Comparison of ENCODE assay signal across 16 cellular contexts in the genomic region with DNA sequence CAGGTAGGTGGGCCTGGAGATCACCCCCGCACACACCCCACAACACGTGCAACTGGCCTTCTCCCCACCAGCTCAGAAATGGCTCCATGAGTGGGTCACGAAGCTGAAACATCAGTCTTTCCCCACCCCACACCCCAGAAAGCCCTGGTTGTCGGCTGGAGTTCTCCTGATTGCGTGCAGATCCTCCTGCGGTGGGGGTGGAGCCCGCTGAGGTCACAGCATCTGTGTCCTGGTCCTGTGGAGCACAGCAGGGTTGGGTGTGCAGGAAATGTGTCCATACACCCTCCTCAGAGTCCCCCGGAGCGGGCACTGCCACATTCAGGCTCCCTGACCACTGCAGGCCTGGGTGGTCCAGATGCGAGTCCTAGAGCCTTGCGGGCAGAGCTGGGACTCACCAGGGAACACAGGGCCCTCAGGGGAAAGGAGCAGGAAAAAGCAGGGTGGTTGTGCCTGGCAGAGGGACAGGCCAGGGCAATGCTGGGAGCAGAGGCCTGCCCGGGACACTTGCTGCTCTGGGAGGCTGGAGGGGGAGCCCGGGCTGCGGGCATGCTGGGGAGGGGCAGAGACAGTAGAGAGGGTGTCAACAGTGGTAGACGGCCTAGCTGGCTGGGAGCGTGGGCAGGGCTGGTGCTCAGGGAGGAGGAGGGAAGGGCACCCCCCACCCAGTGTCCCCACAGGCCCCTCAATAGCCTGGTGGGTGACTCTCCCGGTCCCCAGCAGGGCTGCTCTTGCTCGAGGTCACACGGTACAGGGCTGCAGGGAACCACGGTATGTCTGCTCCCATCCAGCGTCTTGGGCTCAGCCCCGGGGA. TPM values are rescaled to one million over a fixed set of nuclear protein-coding genes. Genes with fewer than 3 reads are reported as not detected.
DNase-seq lines count a peak whose midpoint lies in the region; ATAC-seq, FAIRE-seq and TF ChIP-seq lines count a peak whose summit lies in the region.
"Had no signal": no experiment of that assay in that cellular context is flagged by ENCODE, and none has a peak within 500 bp of the region (broad histone marks: within the 10 kb centered on the region; RNA-seq: fewer than 3 reads in every experiment).

No MANE protein-coding gene starts in this region.

- intact Hi-C loops in transverse colon (cut with DNase I; ENCODE audit: low total_unique reads) = loop anchor here (2.0 kb wide), 1 partner anchor 19 kb away; no protein-coding TSS in a partner anchor

- no peak for TF ChIP-seq POLR2A in Peyer's patch (IDR thresholded peaks at IDR 0.05)
- no peak for TF ChIP-seq POLR2A in transverse colon (IDR thresholded peaks at IDR 0.05)
- no peak for TF ChIP-seq POLR2A in H54 (IDR thresholded peaks at IDR 0.05; ENCODE audit: low read depth, low read length)

- FAIRE-seq in H54 (lab: Jason Lieb, UNC) = no peak
- FAIRE-seq: GM18507, TTC549 had no signal

- H3K27ac ChIP-seq in Peyer's patch (peak overlapping the region; percentile 17 to 97 (median 54)), esophagus (ENCODE audit: low read depth in 2 of 2, low read length in 1 of 2) (peak overlapping the region; percentile 76 to 97), transverse colon (peak overlapping the region; percentile 75 to 82 (median 77))

- H3K4me1 ChIP-seq in Peyer's patch (peaks cover 0 to 94% (median 24%) of the 10 kb centered on the region in 4 donors), esophagus (ENCODE audit: control insufficient read depth in 2 of 2, insufficient read depth in 2 of 2, low read length in 1 of 2) (peaks cover 44 to 60% of the 10 kb centered on the region in 2 donors), mucosa of stomach (ENCODE audit: control insufficient read depth, insufficient read depth, low read length) (peaks cover 86% of the 10 kb centered on the region), transverse colon (peaks cover 54 to 80% (median 64%) of the 10 kb centered on the region in 4 donors)

- TF ChIP-seq EP300 in transverse colon (IDR thresholded peaks at IDR 0.05; ENCODE audit: low read depth) = no peak

- WGBS in esophagus, 2 donors = 37 to 55% methylated on average over 19 to 22 of the region's 22 CpGs
- WGBS in transverse colon (ENCODE audit: low coverage in 1 of 2), 2 donors = 64 to 77% methylated on average over 4 to 21 of the region's 22 CpGs

- DNase-seq in Peyer's patch (no peak), transverse colon (no peak), H54 (ENCODE audit: insufficient read length, low spot score) (no peak)
- DNase-seq in stimulated activated CD4-positive, alpha-beta T cell treated with anti-CD3 and anti-CD28 coated beads, Interleukin-15, amount 100 ng/mL, for 24 hours = no peak
- no peak for DNase-seq in stimulated activated naive CD4-positive, alpha-beta T cell treated with Interleukin-2 at 50 U/mL for 16 hours (lab: John Stamatoyannopoulos, UW)
- DNase-seq: activated T-cell treated with anti-CD3 and anti-CD28 coated beads, Interleukin-2, amount 50 U/mL, for 1 hour; central memory CD4-positive, alpha-beta T cell; DND-41; naive thymus-derived CD4-positive, alpha-beta T cell; NCI-H1930; stimulated activated naive CD8-positive, alpha-beta T cell treated with anti-CD3 and anti-CD28 coated beads, Interleukin-15, amount 100 ng/mL, for 72 hours had no signal

- TF ChIP-seq CTCF in Peyer's patch (IDR thresholded peaks at IDR 0.05) (no peak), transverse colon (IDR thresholded peaks at IDR 0.05) (no peak)

- peaks cover 0 to 61% (median 0%) of the 10 kb centered on the region in 3 donors for H3K36me3 ChIP-seq in Peyer's patch
- H3K36me3 ChIP-seq in esophagus (ENCODE audit: control insufficient read depth in 2 of 2, insufficient read depth in 2 of 2, low read length in 1 of 2) = peaks cover 3 to 67% of the 10 kb centered on the region in 2 donors
- H3K36me3 ChIP-seq in mucosa of stomach (ENCODE audit: control insufficient read depth, insufficient read depth, low read length) = peaks cover 21% of the 10 kb centered on the region
- H3K36me3 ChIP-seq in transverse colon = peaks cover 0 to 4% (median 0%) of the 10 kb centered on the region in 4 donors

- H3K27me3 ChIP-seq in Peyer's patch = no peaks in the 10 kb centered on the region
- no peaks in the 10 kb centered on the region for H3K27me3 ChIP-seq in esophagus (ENCODE audit: control insufficient read depth in 1 of 2, insufficient read depth in 2 of 2, low read length in 2 of 2)
- H3K27me3 ChIP-seq in mucosa of stomach (ENCODE audit: control insufficient read depth, insufficient read depth, low read length) = no peaks in the 10 kb centered on the region
- no peaks in the 10 kb centered on the region for H3K27me3 ChIP-seq in transverse colon

- no peak for ATAC-seq in GM19324 (IDR thresholded peaks at IDR 0.05; ENCODE audit: low FRiP score, unreplicated experiment)
- ATAC-seq: naive thymus-derived CD4-positive, alpha-beta T cell; stimulated activated naive CD8-positive, alpha-beta T cell treated with anti-CD3 and anti-CD28 coated beads, Interleukin-15, amount 100 ng/mL, for 72 hours had no signal

- H3K9me3 ChIP-seq in Peyer's patch (no peaks in the 10 kb centered on the region), esophagus (ENCODE audit: control insufficient read depth in 2 of 2, insufficient read depth in 1 of 2, low read depth in 1 of 2, low read length in 1 of 2) (no peaks in the 10 kb centered on the region), mucosa of stomach (ENCODE audit: control insufficient read depth, low read length) (no peaks in the 10 kb centered on the region), transverse colon (no peaks in the 10 kb centered on the region)

- H3K9ac ChIP-seq in mucosa of stomach (ENCODE audit: low read length) = peak overlapping the region; percentile 52

- in situ Hi-C loops in transverse colon (cut with MboI; ENCODE audit: low pct_ligation_motif_present in 1 of 4, low pct_unique_long_range_greater_than_20kb in 1 of 4, low sequenced_read_pairs in 3 of 4) = loop anchor here in 1 of 4 donors (25.0 kb wide), 1 partner anchor 429 kb away; the partner anchor contains the start of gene CELSR1

- no peak overlapping the region for H3K4me3 ChIP-seq in Peyer's patch
- no peak overlapping the region for H3K4me3 ChIP-seq in esophagus (ENCODE audit: low read depth in 1 of 2, low read length in 2 of 2)
- no peak overlapping the region for H3K4me3 ChIP-seq in mucosa of stomach (ENCODE audit: low read length)
- H3K4me3 ChIP-seq in transverse colon = no peak overlapping the region

RNA-seq across cellular contexts. Expression of gene PPARA, which starts 42.4 kb away (rescaled TPM):
- 100 to 1,000 TPM in 3 of 4 donors, 10 to 100 TPM in 1; 21.5 to 231 (median 189) TPM for total RNA-seq in Peyer's patch
- 1 to 10 TPM; 3.2 to 3.9 TPM for polyA plus RNA-seq in esophagus
- 10 to 100 TPM; 52.0 to 88.1 (median 74.7) TPM for total RNA-seq in transverse colon
